In genomic region chr19:10718205-10719196, GRCh38 we compare ENCODE assay signal across 8 cellular contexts. TPM values are rescaled to one million over a fixed set of nuclear protein-coding genes. Genes with fewer than 3 reads are reported as not detected.
DNase-seq lines count a peak whose midpoint lies in the region; ATAC-seq and TF ChIP-seq lines count a peak whose summit lies in the region.

No MANE protein-coding gene starts in this region.

- TF ChIP-seq CTCF in GM12864 (IDR thresholded peaks at IDR 0.05; ENCODE audit: low read depth, low read length, missing control alignments) (no peak), OCI-LY1 (IDR thresholded peaks at IDR 0.05; ENCODE audit: low read length) (no peak), gastroesophageal sphincter (IDR thresholded peaks at IDR 0.05) (no peak), neutrophil (IDR thresholded peaks at IDR 0.05) (no peak)

- WGBS in gastroesophageal sphincter (ENCODE audit: low coverage in 1 of 2), 2 donors, result 0% methylated on average over 4 to 6 of the region's 70 CpGs
- WGBS in aorta, 2 donors, result 0% methylated on average over 67 to 70 of the region's 70 CpGs

- peak overlapping the region; percentile 90 for H3K9ac ChIP-seq in OCI-LY1 (ENCODE audit: low read length)

- no peak for ATAC-seq in gastroesophageal sphincter
- ATAC-seq in aorta (ENCODE audit: low FRiP score), result no peak

- H3K27me3 ChIP-seq in OCI-LY1 (ENCODE audit: insufficient read depth, low read length), result no peaks in the 10 kb centered on the region
- H3K27me3 ChIP-seq in gastroesophageal sphincter, result no peaks in the 10 kb centered on the region
- H3K27me3 ChIP-seq in neutrophil, result no peaks in the 10 kb centered on the region
- no peaks in the 10 kb centered on the region for H3K27me3 ChIP-seq in aorta (ENCODE audit: control insufficient read depth in 1 of 2, insufficient read depth in 2 of 2, low read length in 1 of 2)

- H3K9me2 ChIP-seq in OCI-LY1 (ENCODE audit: low read depth, low read length), result no peaks in the 10 kb centered on the region

- H3K79me2 ChIP-seq in OCI-LY1 (ENCODE audit: insufficient read depth, low read length), result peaks cover 50% of the 10 kb centered on the region

- DNase-seq in GM12864 (ENCODE audit: low read depth) (no peak), HEK293T (ENCODE audit: extremely low spot score) (peak; percentile 45), aorta (peak; percentile 65 to 83), NCI-H1436 treated with DMSO at 0.1 percent for 48 hours (lab: John Stamatoyannopoulos, UW) (no peak)
- DNase-seq in activated effector memory CD4-positive, alpha-beta T cell treated with Interleukin-2 at 50 U/mL for 16 hours, result peak; percentile 47

- peak in 1 of 2 donors; percentile 11 for TF ChIP-seq POLR2A in gastroesophageal sphincter (IDR thresholded peaks at IDR 0.05)

- H3K27ac ChIP-seq in OCI-LY1 (ENCODE audit: low read depth, low read length, poor library complexity, severe bottlenecking), result peak overlapping the region; percentile 44
- H3K27ac ChIP-seq in gastroesophageal sphincter, result peak overlapping the region; percentile 68 to 95 (median 92)
- H3K27ac ChIP-seq in neutrophil, result peak overlapping the region; percentile 97
- H3K27ac ChIP-seq in aorta (ENCODE audit: low read depth in 1 of 2, low read length in 2 of 2), result peak overlapping the region in 1 of 2 donors; percentile 56

- H3F3A ChIP-seq in OCI-LY1 (ENCODE audit: insufficient read depth, low read length), result no peaks in the 10 kb centered on the region

- TF ChIP-seq EP300 in gastroesophageal sphincter (IDR thresholded peaks at IDR 0.05), result no peak

- H3K9me3 ChIP-seq in OCI-LY1 (ENCODE audit: low read length) (no peaks in the 10 kb centered on the region), gastroesophageal sphincter (no peaks in the 10 kb centered on the region), neutrophil (no peaks in the 10 kb centered on the region), aorta (ENCODE audit: control insufficient read depth, low read length) (no peaks in the 10 kb centered on the region)

- peaks cover 19% of the 10 kb centered on the region for H3K4me1 ChIP-seq in OCI-LY1 (ENCODE audit: insufficient read depth, low read length, severe bottlenecking)
- peaks cover 0 to 48% (median 19%) of the 10 kb centered on the region in 3 donors for H3K4me1 ChIP-seq in gastroesophageal sphincter
- peaks cover 34 to 49% of the 10 kb centered on the region in 2 experiments for H3K4me1 ChIP-seq in neutrophil (ENCODE audit: control insufficient read depth in 1 of 2, insufficient read depth in 1 of 2, low read depth in 1 of 2, low read length in 1 of 2)
- no peaks in the 10 kb centered on the region for H3K4me1 ChIP-seq in aorta (ENCODE audit: control insufficient read depth in 1 of 2, insufficient read depth in 2 of 2, low read length in 2 of 2)

- CTCF ChIA-PET in HEK293T (lab: Yijun Ruan, JAX), result interaction anchor here (0.6 to 2.9 kb wide), 15 partner anchors 15 to 212 kb away, joined by 3 to 16 read pairs (median 4); partner anchors contain the start of gene QTRT1

- H3K4me3 ChIP-seq in GM12864 (ENCODE audit: low read depth, low read length), result peak overlapping the region; percentile 89
- peak overlapping the region; percentile 88 for H3K4me3 ChIP-seq in OCI-LY1 (ENCODE audit: low read depth, low read length, poor library complexity, severe bottlenecking)
- peak overlapping the region; percentile 85 to 97 for H3K4me3 ChIP-seq in gastroesophageal sphincter
- peak overlapping the region; percentile 97 to 99 for H3K4me3 ChIP-seq in neutrophil (ENCODE audit: low read depth in 1 of 2, low read length in 1 of 2)
- H3K4me3 ChIP-seq in aorta (ENCODE audit: low read length in 2 of 2), result peak overlapping the region; percentile 62 to 89

- intact Hi-C loops in aorta (cut with DNase I), result loop anchor here in 1 of 2 donors (2.0 to 5.0 kb wide), 2 partner anchors 49 to 144 kb away; no protein-coding TSS in a partner anchor

- peaks cover 16% of the 10 kb centered on the region; the same call in 1 of the 2 replicates for H3K36me3 ChIP-seq in OCI-LY1 (ENCODE audit: insufficient read depth, low read length)
- peaks cover 0 to 13% of the 10 kb centered on the region in 2 donors for H3K36me3 ChIP-seq in gastroesophageal sphincter
- no peaks in the 10 kb centered on the region for H3K36me3 ChIP-seq in neutrophil
- no peaks in the 10 kb centered on the region for H3K36me3 ChIP-seq in aorta (ENCODE audit: control insufficient read depth in 1 of 2, insufficient read depth in 2 of 2, low read length in 1 of 2)

- no peaks in the 10 kb centered on the region for H4K20me1 ChIP-seq in OCI-LY1 (ENCODE audit: insufficient read depth, low read length)

- no peak overlapping the region for H2AFZ ChIP-seq in OCI-LY1 (ENCODE audit: low read length)

- H3K4me2 ChIP-seq in OCI-LY1 (ENCODE audit: low read length), result peak overlapping the region; percentile 98

- POLR2A ChIA-PET in HEK293T (lab: Yijun Ruan, JAX), result interaction anchor here (0.7 to 3.4 kb wide), 16 partner anchors 9 to 154 kb away, joined by 3 to 26 read pairs (median 5); partner anchors contain the start of genes QTRT1 and TMED1

TF ChIP-seq in HEK293T, 16 proteins besides CTCF, POLR2A, EP300 and RAD21:
- TF ChIP-seq HDGF (IDR thresholded peaks at IDR 0.05; ENCODE audit: borderline replicate concordance) (no peak), L3MBTL2 (conservative IDR thresholded peaks at IDR 0.05) (no peak)

RNA-seq across cellular contexts. Expression of gene DNM2, which starts 0.6 kb away (rescaled TPM):
- 100 to 1,000 TPM in 2 of 4 donors, 10 to 100 TPM in 2; 79.1 to 115 (median 96.8) TPM for total RNA-seq in gastroesophageal sphincter
- total RNA-seq in aorta, result 100 to 1,000 TPM; 118 to 160 TPM
- polyA plus RNA-seq in aorta, result 10 to 100 TPM; 51.7 to 89.7 TPM

RNA-seq across cellular contexts. Expression of gene QTRT1, which starts 17.3 kb away (rescaled TPM):
- total RNA-seq in gastroesophageal sphincter (10 to 100 TPM; 19.6 to 36.6 (median 22.7) TPM), aorta (10 to 100 TPM; 25.0 to 31.5 TPM)
- polyA plus RNA-seq in aorta, result 100 to 1,000 TPM in 1 of 2 donors, 10 to 100 TPM in 1; 54.2 to 243 TPM

Comparison
In these comparisons a context has a peak if more than half of its experiments do, and no peak if none do; other contexts are left out.
1. DNase-seq: peak in HEK293T (single experiment), activated effector memory CD4-positive, alpha-beta T cell treated with Interleukin-2 at 50 U/mL for 16 hours (single experiment) and aorta (2 of 2); none in GM12864 (single experiment) and NCI-H1436 treated with DMSO at 0.1 percent for 48 hours (single experiment).
2. Peak in every context shown above with its lines, with median percentiles within 50 percentile points of each other: H3K4me3 ChIP-seq.